Comparison of ENCODE assay signal across 8 cellular contexts in the genomic region with DNA sequence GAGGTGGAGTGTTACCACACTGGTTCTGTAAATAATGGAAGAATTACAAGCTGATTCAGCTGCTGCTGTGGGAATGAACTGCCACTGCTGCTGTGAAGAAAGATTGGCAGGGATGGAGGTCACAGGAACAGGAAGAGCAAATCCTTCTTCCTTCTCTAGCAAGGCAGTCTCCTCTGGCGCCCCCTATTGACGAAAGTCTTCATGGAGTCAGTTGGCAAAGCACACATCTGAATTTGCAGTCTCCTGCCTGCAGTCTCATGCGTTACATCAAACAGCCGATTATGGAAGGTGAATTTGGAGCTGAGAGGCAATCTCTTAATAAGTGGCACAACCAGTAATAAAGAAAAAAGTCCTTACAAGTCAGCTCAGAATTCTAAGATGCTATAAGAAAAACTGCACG.
DNase-seq lines count a peak whose midpoint lies in the region; ATAC-seq and TF ChIP-seq lines count a peak whose summit lies in the region.

No MANE protein-coding gene starts in this region.

- CTCF ChIA-PET in activated CD8-positive, alpha-beta T cell treated with anti-CD3 and anti-CD28 coated beads for 36 hours (lab: Charles Lee): interaction anchor here (0.8 to 0.9 kb wide), 2 partner anchors 10 to 148 kb away, joined by 3 to 4 read pairs; no protein-coding TSS in a partner anchor

- no peaks in the 10 kb centered on the region for H3K27me3 Mint-ChIP-seq in activated CD8-positive, alpha-beta T cell treated with anti-CD3 and anti-CD28 coated beads for 36 hours
- H3K27me3 Mint-ChIP-seq in activated T-cell treated with anti-CD3 and anti-CD28 coated beads, Interleukin-2, amount 50 U/mL, for 4 hours (ENCODE audit: low read depth): no peaks in the 10 kb centered on the region

- TF ChIP-seq CTCF in activated CD8-positive, alpha-beta T cell treated with anti-CD3 and anti-CD28 coated beads for 36 hours (IDR thresholded peaks at IDR 0.05): peak; percentile 36

- H3K4me3 Mint-ChIP-seq in activated CD8-positive, alpha-beta T cell treated with anti-CD3 and anti-CD28 coated beads for 36 hours: no peak overlapping the region
- no peak overlapping the region for H3K4me3 Mint-ChIP-seq in activated T-cell treated with anti-CD3 and anti-CD28 coated beads, Interleukin-2, amount 50 U/mL, for 4 hours

- H3K27ac ChIP-seq in substantia nigra (ENCODE audit: low read depth, low read length, poor library complexity, severe bottlenecking): no peak overlapping the region

- intact Hi-C loops in activated CD8-positive, alpha-beta T cell treated with anti-CD3 and anti-CD28 coated beads for 36 hours (cut with micrococcal nuclease): no loop called here

- H3K27ac Mint-ChIP-seq in activated CD8-positive, alpha-beta T cell treated with anti-CD3 and anti-CD28 coated beads for 36 hours: no peak overlapping the region

- H3K9me3 Mint-ChIP-seq in activated CD8-positive, alpha-beta T cell treated with anti-CD3 and anti-CD28 coated beads for 36 hours: peaks cover 2% of the 10 kb centered on the region
- peaks cover 4% of the 10 kb centered on the region for H3K9me3 Mint-ChIP-seq in activated T-cell treated with anti-CD3 and anti-CD28 coated beads, Interleukin-2, amount 50 U/mL, for 4 hours

- H3K4me1 Mint-ChIP-seq in activated CD8-positive, alpha-beta T cell treated with anti-CD3 and anti-CD28 coated beads for 36 hours (ENCODE audit: low read depth): no peaks in the 10 kb centered on the region
- H3K4me1 Mint-ChIP-seq in activated T-cell treated with anti-CD3 and anti-CD28 coated beads, Interleukin-2, amount 50 U/mL, for 4 hours (ENCODE audit: low read depth): no peaks in the 10 kb centered on the region

- H3K36me3 Mint-ChIP-seq in activated CD8-positive, alpha-beta T cell treated with anti-CD3 and anti-CD28 coated beads for 36 hours (ENCODE audit: low read depth): no peaks in the 10 kb centered on the region
- H3K36me3 Mint-ChIP-seq in activated T-cell treated with anti-CD3 and anti-CD28 coated beads, Interleukin-2, amount 50 U/mL, for 4 hours (ENCODE audit: insufficient read depth): no peaks in the 10 kb centered on the region

- DNase-seq in EH (ENCODE audit: low read depth) (peak; percentile 1), Kasumi-1 (lab: John Stamatoyannopoulos, UW) (peak; percentile 27 to 29), iPS DF 4.7 (ENCODE audit: extremely low read depth, low spot score) (peak; percentile 69), substantia nigra (lab: John Stamatoyannopoulos, UW) (peak in 30 of 49 donors; percentile 0 to 45 (median 12))
- DNase-seq in activated CD8-positive, alpha-beta T cell treated with anti-CD3 and anti-CD28 coated beads for 36 hours: peak; percentile 44
- no peak for DNase-seq in central memory CD4-positive, alpha-beta T cell
- no peak for DNase-seq in activated T-cell treated with anti-CD3 and anti-CD28 coated beads, Interleukin-2, amount 50 U/mL, for 4 hours

- ATAC-seq in activated CD8-positive, alpha-beta T cell treated with anti-CD3 and anti-CD28 coated beads for 36 hours: no peak
- no peak for ATAC-seq in activated T-cell treated with anti-CD3 and anti-CD28 coated beads, Interleukin-2, amount 50 U/mL, for 4 hours
- no peak for ATAC-seq in HG03378 (IDR thresholded peaks at IDR 0.05; ENCODE audit: unreplicated experiment)

- POLR2A ChIA-PET in activated CD8-positive, alpha-beta T cell treated with anti-CD3 and anti-CD28 coated beads for 36 hours (lab: Charles Lee): no interaction called here

Comparison
In these comparisons a context has a peak if more than half of its experiments do, and no peak if none do; other contexts are left out.
1. DNase-seq: peak in EH (single experiment), Kasumi-1 (2 of 2), activated CD8-positive, alpha-beta T cell treated with anti-CD3 and anti-CD28 coated beads for 36 hours (single experiment), iPS DF 4.7 (single experiment) and substantia nigra (30 of 49); none in central memory CD4-positive, alpha-beta T cell (single experiment) and activated T-cell treated with anti-CD3 and anti-CD28 coated beads, Interleukin-2, amount 50 U/mL, for 4 hours (single experiment).